17 cellular contexts compared by ENCODE assay signal in the genomic region with DNA sequence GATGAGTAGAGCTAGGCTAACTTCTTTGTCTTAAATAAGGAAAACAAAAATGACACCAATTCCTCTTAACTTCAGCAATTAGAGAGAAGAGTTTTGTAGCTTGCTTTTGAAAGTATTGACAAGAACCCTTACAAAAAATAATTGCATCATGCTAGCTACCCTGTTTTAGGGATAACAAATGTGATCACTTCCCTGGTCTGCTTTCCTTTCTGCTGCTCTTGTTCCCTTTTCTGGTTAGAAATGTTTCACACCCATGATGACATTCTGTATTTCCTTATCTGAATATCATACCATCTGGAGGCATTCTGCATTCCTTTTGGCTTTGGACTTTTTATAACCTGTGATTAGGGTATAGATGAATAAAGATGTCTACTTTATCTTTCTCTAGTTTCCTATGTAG.
"Had no signal": no experiment of that assay in that cellular context is flagged by ENCODE, and none has a peak within 500 bp of the region (broad histone marks: within the 10 kb centered on the region; RNA-seq: fewer than 3 reads in every experiment).

No MANE protein-coding gene starts in this region.

- DNase-seq: activated CD4-positive, alpha-beta T cell treated with anti-CD3 and anti-CD28 coated beads, Interleukin-2, amount 50 U/mL, for 4 hours; activated CD8-positive, alpha-beta memory T cell treated with anti-CD3 and anti-CD28 coated beads for 24 hours; activated CD8-positive, alpha-beta memory T cell treated with anti-CD3 and anti-CD28 coated beads, Interleukin-2, amount 50 U/mL, for 4 hours; activated naive CD4-positive, alpha-beta T cell treated with anti-CD3 and anti-CD28 coated beads, Interleukin-2, amount 10 ng/mL, durations not matched to agents 7 days and 5 days; activated T-cell treated with anti-CD3 and anti-CD28 coated beads, Interleukin-2, amount 50 U/mL, for 4 hours; amygdala; colonic mucosa; hypothalamus; left ventricle myocardium superior; naive thymus-derived CD8-positive, alpha-beta T cell; posterior cingulate gyrus; right lobe of liver; stimulated activated CD4-positive, alpha-beta T cell treated with anti-CD3 and anti-CD28 coated beads, Interleukin-2, amount 100 ng/mL, for 24 hours; stomach had no signal

- FAIRE-seq: bronchial epithelial cell, frontal cortex, urothelium cell line had no signal
